ENCODE assay signal across 22 cellular contexts in genomic region chrX:53125506-53125905, GRCh38. TPM values are rescaled to one million over a fixed set of nuclear protein-coding genes. Genes with fewer than 3 reads are reported as not detected.
DNase-seq lines count a peak whose midpoint lies in the region; ATAC-seq, FAIRE-seq and TF ChIP-seq lines count a peak whose summit lies in the region.
"Had no signal": no experiment of that assay in that cellular context is flagged by ENCODE, and none has a peak within 500 bp of the region (broad histone marks: within the 10 kb centered on the region; RNA-seq: fewer than 3 reads in every experiment).

No MANE protein-coding gene starts in this region.

- no peak overlapping the region for H3K4me3 ChIP-seq in HepG2 (replicated peaks in 1 of 3; ENCODE audit: insufficient read depth in 1 of 3, low read depth in 2 of 3, low read length in 3 of 3)
- no peak overlapping the region for H3K4me3 ChIP-seq in right lobe of liver
- no peak overlapping the region for H3K4me3 ChIP-seq in astrocyte (ENCODE audit: insufficient read depth, low read depth, low read length)
- H3K4me3 ChIP-seq in fibroblast of villous mesenchyme (ENCODE audit: low read depth, low read length) = no peak overlapping the region
- H3K4me3 ChIP-seq in lower leg skin (ENCODE audit: low read depth, poor library complexity, severe bottlenecking) = no peak overlapping the region
- H3K4me3 ChIP-seq in hepatocyte = no peak overlapping the region
- H3K4me3 ChIP-seq: K562, MG63, SK-N-MC had no signal

- DNase-seq in HepG2 (ENCODE audit: low spot score) (no peak), right lobe of liver (no peak), astrocyte (ENCODE audit: low read depth) (no peak), fibroblast of villous mesenchyme (ENCODE audit: low read depth) (peak; percentile 17), lower leg skin (ENCODE audit: low spot score in 2 of 2) (no peak), islet precursor cell (no peak), anterior cingulate cortex (lab: John Stamatoyannopoulos, UW) (no peak), hepatocyte (ENCODE audit: low spot score) (no peak)
- DNase-seq: 8988T, MG63, NCI-H1092, NCI-H1436, NCI-H187 treated with DMSO at 0.1 percent for 48 hours, NCI-H2107, NCI-H446 treated with DMSO at 0.1 percent for 48 hours, NCI-H526 treated with DMSO at 0.1 percent for 48 hours, RPMI8226, SHP77 had no signal

- peak; percentile 23 for FAIRE-seq in HepG2 (lab: Jason Lieb, UNC)
- FAIRE-seq in astrocyte (lab: Jason Lieb, UNC) = peak; percentile 99
- FAIRE-seq: H1, K562 had no signal

- no peaks in the 10 kb centered on the region for H3K36me3 Mint-ChIP-seq in astrocyte (ENCODE audit: low read depth, unreplicated experiment)

- intact Hi-C loops in HepG2 (cut with micrococcal nuclease; ENCODE audit: unreplicated experiment) = no loop called here
- intact Hi-C loops in right lobe of liver (cut with DNase I) = no loop called here
- intact Hi-C loops in lower leg skin (cut with DNase I; ENCODE audit: low total_unique reads) = no loop called here

- no peak for TF ChIP-seq CTCF in HepG2 (CRISPR knock-in tag; IDR thresholded peaks at IDR 0.05)
- TF ChIP-seq CTCF in right lobe of liver (IDR thresholded peaks at IDR 0.05) = no peak
- no peak for TF ChIP-seq CTCF in astrocyte (IDR thresholded peaks at IDR 0.05; ENCODE audit: insufficient read depth, low read depth, low read length)
- TF ChIP-seq CTCF in fibroblast of villous mesenchyme (IDR thresholded peaks at IDR 0.05; ENCODE audit: insufficient read depth, low read depth, low read length) = no peak
- no peak for TF ChIP-seq CTCF in lower leg skin (IDR thresholded peaks at IDR 0.05)
- TF ChIP-seq CTCF in hepatocyte (IDR thresholded peaks at IDR 0.05; ENCODE audit: poor library complexity) = no peak

- H3K9me3 Mint-ChIP-seq in astrocyte (ENCODE audit: unreplicated experiment) = no peaks in the 10 kb centered on the region

- ATAC-seq in HepG2 (no peak), right lobe of liver (no peak)
- ATAC-seq: K562 had no signal

- no peaks in the 10 kb centered on the region for H3K4me1 ChIP-seq in HepG2 (ENCODE audit: insufficient read depth, low read length)
- H3K4me1 ChIP-seq in right lobe of liver = no peaks in the 10 kb centered on the region
- no peaks in the 10 kb centered on the region for H3K4me1 ChIP-seq in astrocyte (ENCODE audit: insufficient read depth, low read length)
- H3K4me1 ChIP-seq in hepatocyte (ENCODE audit: insufficient read depth) = no peaks in the 10 kb centered on the region

- no peak overlapping the region for H3K4me3 Mint-ChIP-seq in astrocyte (ENCODE audit: unreplicated experiment)

- no peaks in the 10 kb centered on the region for H3K27me3 Mint-ChIP-seq in astrocyte (ENCODE audit: low read depth, unreplicated experiment)

- no peaks in the 10 kb centered on the region for H4K20me1 ChIP-seq in HepG2 (ENCODE audit: insufficient read depth, low read length)
- no peaks in the 10 kb centered on the region for H4K20me1 ChIP-seq in astrocyte (ENCODE audit: insufficient read depth, low read length)
- H4K20me1 ChIP-seq in hepatocyte (ENCODE audit: insufficient read depth, poor library complexity, severe bottlenecking) = no peaks in the 10 kb centered on the region

- in situ Hi-C loops in HepG2 (cut with HindIII; ENCODE audit: extremely low pct_ligation_motif_present, low pct_unique_long_range_greater_than_20kb) = no loop called here

- no peaks in the 10 kb centered on the region for H3K9me2 ChIP-seq in hepatocyte (replicated peaks; ENCODE audit: insufficient read depth)

- no peak for TF ChIP-seq POLR2A in HepG2 (IDR thresholded peaks at IDR 0.05; ENCODE audit: insufficient read depth in 1 of 2, low read depth in 2 of 2, low read length in 2 of 2)
- TF ChIP-seq POLR2A in right lobe of liver (IDR thresholded peaks at IDR 0.05) = no peak
- TF ChIP-seq POLR2A in lower leg skin (IDR thresholded peaks at IDR 0.05) = no peak

- TF ChIP-seq RAD21 in HepG2 (CRISPR knock-in tag; IDR thresholded peaks at IDR 0.05) = no peak

- H3K27ac ChIP-seq in HepG2 (ENCODE audit: extremely low read length, insufficient read depth, low read length) (no peak overlapping the region), right lobe of liver (no peak overlapping the region), astrocyte (ENCODE audit: low read depth, low read length) (no peak overlapping the region), hepatocyte (no peak overlapping the region)
- H3K27ac ChIP-seq: C4-2B, SK-N-MC had no signal

- H3K9me3 ChIP-seq in HepG2 (ENCODE audit: low read length) (no peaks in the 10 kb centered on the region), right lobe of liver (no peaks in the 10 kb centered on the region), astrocyte (ENCODE audit: insufficient read depth, low read depth, low read length) (no peaks in the 10 kb centered on the region), hepatocyte (ENCODE audit: low read depth) (peaks cover 6% of the 10 kb centered on the region)
- H3K9me3 ChIP-seq: MG63 had no signal

- no peaks in the 10 kb centered on the region for H3K36me3 ChIP-seq in HepG2 (replicated peaks in 1 of 2; ENCODE audit: control insufficient read depth in 1 of 2, insufficient read depth in 2 of 2, low read length in 2 of 2)
- H3K36me3 ChIP-seq in right lobe of liver = no peaks in the 10 kb centered on the region
- H3K36me3 ChIP-seq in astrocyte (ENCODE audit: insufficient read depth, low read length) = no peaks in the 10 kb centered on the region
- H3K36me3 ChIP-seq in hepatocyte (replicated peaks; ENCODE audit: insufficient read depth, low read depth) = no peaks in the 10 kb centered on the region
- H3K36me3 ChIP-seq: MG63 had no signal

- no peak overlapping the region for H3K9ac ChIP-seq in HepG2 (ENCODE audit: insufficient read depth, low read depth, low read length)
- H3K9ac ChIP-seq in astrocyte (ENCODE audit: low read length) = no peak overlapping the region

- BruUV-seq in HepG2 (replicated peaks; lab: Mats Ljungman, UMichigan) = no TSS peak

- no peak overlapping the region for H3K4me2 ChIP-seq in HepG2 (ENCODE audit: low read depth, low read length)
- no peak overlapping the region for H3K4me2 ChIP-seq in astrocyte (ENCODE audit: low read length)
- no peak overlapping the region for H3K4me2 ChIP-seq in hepatocyte

- no peaks in the 10 kb centered on the region for H3K4me1 Mint-ChIP-seq in astrocyte (ENCODE audit: low read depth, unreplicated experiment)

- H3K79me2 ChIP-seq in HepG2 (ENCODE audit: insufficient read depth, low read length) (no peaks in the 10 kb centered on the region), astrocyte (ENCODE audit: insufficient read depth, low read length) (no peaks in the 10 kb centered on the region), hepatocyte (no peaks in the 10 kb centered on the region)

- H2AFZ ChIP-seq in HepG2 (ENCODE audit: low read length) (no peak overlapping the region), astrocyte (ENCODE audit: low read depth, low read length) (no peak overlapping the region), hepatocyte (no peak overlapping the region)

- TF ChIP-seq EP300 in HepG2 (IDR thresholded peaks at IDR 0.05; ENCODE audit: low read depth in 2 of 2, low read length in 2 of 2) (no peak), HepG2 (CRISPR knock-in tag; IDR thresholded peaks at IDR 0.05; ENCODE audit: borderline replicate concordance) (no peak)

- H3K27ac Mint-ChIP-seq in astrocyte (ENCODE audit: unreplicated experiment) = no peak overlapping the region

- CTCF ChIA-PET in HepG2 (lab: Yijun Ruan, JAX; ENCODE audit: low intra/inter-chr PET ratio, low total read pairs) = no interaction called here

- POLR2A ChIA-PET in HepG2 (lab: Yijun Ruan, JAX) = no interaction called here

- H3K27me3 ChIP-seq in HepG2 (ENCODE audit: control insufficient read depth in 1 of 2, insufficient read depth in 2 of 2, low read length in 2 of 2) = no peaks in the 10 kb centered on the region
- no peaks in the 10 kb centered on the region for H3K27me3 ChIP-seq in right lobe of liver
- no peaks in the 10 kb centered on the region for H3K27me3 ChIP-seq in astrocyte (ENCODE audit: insufficient read depth, low read length)
- no peaks in the 10 kb centered on the region for H3K27me3 ChIP-seq in hepatocyte
- H3K27me3 ChIP-seq: MG63 had no signal

RNA-seq across cellular contexts. Expression of gene KANTR, which starts 31.6 kb away (rescaled TPM):
- 3.5 and 4.4 TPM in 2 replicates for total RNA-seq in HepG2 (2016; rRNA removed; fragmentation: Illumina TruSeq; extraction: Trizol)
- 1.1 and 1.2 TPM in 2 replicates for total RNA-seq in HepG2 (2016; cell fraction: cytosol; rRNA removed; fragmentation: Illumina TruSeq; extraction: Trizol; ENCODE audit: low read depth)
- total RNA-seq in HepG2 (2016; cell fraction: insoluble cytoplasmic fraction; rRNA removed; fragmentation: Illumina TruSeq; extraction: Trizol) = 3.7 and 3.9 TPM in 2 replicates
- 2.1 and 2.9 TPM in 2 replicates for total RNA-seq in HepG2 (2016; cell fraction: membrane; rRNA removed; fragmentation: Illumina TruSeq; extraction: Trizol)
- 12.0 and 14.8 TPM in 2 replicates for total RNA-seq in HepG2 (2016; cell fraction: nucleus; rRNA removed; fragmentation: Illumina TruSeq; extraction: Trizol)
- 7.1 and 9.0 TPM in 2 replicates for polyA plus RNA-seq in HepG2 (2011; rRNA removed)
- 1.7 and 2.0 TPM in 2 replicates for polyA plus RNA-seq in HepG2 (2011; cell fraction: cytosol; rRNA removed)
- polyA plus RNA-seq in HepG2 (2011; cell fraction: nucleus; rRNA removed) = 16.4 and 17.3 TPM in 2 replicates
- polyA plus RNA-seq in HepG2 (2012) = 4.1 and 4.2 TPM in 2 replicates
- polyA plus RNA-seq in HepG2 (2016; cell fraction: cytosol; fragmentation: Illumina TruSeq; extraction: Trizol; ENCODE audit: low read depth) = 0.36 TPM in 2 replicates
- polyA plus RNA-seq in HepG2 (2016; cell fraction: insoluble cytoplasmic fraction; fragmentation: Illumina TruSeq; extraction: Trizol; ENCODE audit: low read depth) = 2.2 and 2.4 TPM in 2 replicates
- polyA plus RNA-seq in HepG2 (2016; cell fraction: membrane; fragmentation: Illumina TruSeq; extraction: Trizol; ENCODE audit: low read depth) = 0.77 and 1.0 TPM in 2 replicates
- polyA plus RNA-seq in HepG2 (2016; cell fraction: nucleus; fragmentation: Illumina TruSeq; extraction: Trizol; ENCODE audit: insufficient read depth, low read depth) = 19.9 and 23.7 TPM in 2 replicates
- 51.5 and 84.3 TPM in 2 replicates for polyA minus RNA-seq in HepG2 (2011; rRNA and poly(A)+ RNA removed; ENCODE audit: low replicate concordance)
- polyA minus RNA-seq in HepG2 (2011; cell fraction: cytosol; rRNA and poly(A)+ RNA removed) = 7.2 and 7.3 TPM in 2 replicates
- 40.8 TPM in 2 replicates for polyA minus RNA-seq in HepG2 (2011; cell fraction: nucleus; rRNA and poly(A)+ RNA removed)
- total RNA-seq in right lobe of liver = 1 to 10 TPM; 2.2 to 6.1 (median 4.0) TPM
- total RNA-seq in astrocyte = 5.9 and 6.8 TPM in 2 replicates
- 8.6 and 11.0 TPM in 2 replicates for total RNA-seq in fibroblast of villous mesenchyme
- 10 to 100 TPM; 12.5 to 28.1 (median 21.8) TPM for total RNA-seq in lower leg skin
- total RNA-seq in hepatocyte = 7.1 and 12.5 TPM in 2 replicates
- 4.0 and 4.8 TPM in 2 replicates for polyA plus RNA-seq in hepatocyte

RNA-seq across cellular contexts. Expression of gene TSPYL2, which starts 43.3 kb away (rescaled TPM):
- total RNA-seq in HepG2 (2016; rRNA removed; fragmentation: Illumina TruSeq; extraction: Trizol) = 6.5 and 10.1 TPM in 2 replicates
- total RNA-seq in HepG2 (2016; cell fraction: cytosol; rRNA removed; fragmentation: Illumina TruSeq; extraction: Trizol; ENCODE audit: low read depth) = 0.30 and 1.1 TPM in 2 replicates
- total RNA-seq in HepG2 (2016; cell fraction: insoluble cytoplasmic fraction; rRNA removed; fragmentation: Illumina TruSeq; extraction: Trizol) = 5.9 and 12.2 TPM in 2 replicates
- total RNA-seq in HepG2 (2016; cell fraction: membrane; rRNA removed; fragmentation: Illumina TruSeq; extraction: Trizol) = 1.2 and 1.4 TPM in 2 replicates
- total RNA-seq in HepG2 (2016; cell fraction: nucleus; rRNA removed; fragmentation: Illumina TruSeq; extraction: Trizol) = 8.1 and 11.4 TPM in 2 replicates
- 13.8 and 15.5 TPM in 2 replicates for polyA plus RNA-seq in HepG2 (2011; rRNA removed)
- polyA plus RNA-seq in HepG2 (2011; cell fraction: cytosol; rRNA removed) = 4.6 and 5.5 TPM in 2 replicates
- polyA plus RNA-seq in HepG2 (2011; cell fraction: nucleus; rRNA removed) = 46.8 and 58.1 TPM in 2 replicates
- 15.4 and 16.4 TPM in 2 replicates for polyA plus RNA-seq in HepG2 (2012)
- 0.92 and 1.1 TPM in 2 replicates for polyA plus RNA-seq in HepG2 (2016; cell fraction: cytosol; fragmentation: Illumina TruSeq; extraction: Trizol; ENCODE audit: low read depth)
- 8.2 and 8.8 TPM in 2 replicates for polyA plus RNA-seq in HepG2 (2016; cell fraction: insoluble cytoplasmic fraction; fragmentation: Illumina TruSeq; extraction: Trizol; ENCODE audit: low read depth)
- 1.5 and 1.7 TPM in 2 replicates for polyA plus RNA-seq in HepG2 (2016; cell fraction: membrane; fragmentation: Illumina TruSeq; extraction: Trizol; ENCODE audit: low read depth)
- 39.7 and 44.6 TPM in 2 replicates for polyA plus RNA-seq in HepG2 (2016; cell fraction: nucleus; fragmentation: Illumina TruSeq; extraction: Trizol; ENCODE audit: insufficient read depth, low read depth)
- polyA minus RNA-seq in HepG2 (2011; rRNA and poly(A)+ RNA removed; ENCODE audit: low replicate concordance) = 2.5 and 8.4 TPM in 2 replicates
- polyA minus RNA-seq in HepG2 (2011; cell fraction: cytosol; rRNA and poly(A)+ RNA removed) = 4.8 and 5.0 TPM in 2 replicates
- polyA minus RNA-seq in HepG2 (2011; cell fraction: nucleus; rRNA and poly(A)+ RNA removed) = 8.6 and 10.9 TPM in 2 replicates
- total RNA-seq in right lobe of liver = 1 to 10 TPM; 2.8 to 8.8 (median 4.9) TPM
- 30.7 and 31.5 TPM in 2 replicates for total RNA-seq in astrocyte
- 11.9 and 13.0 TPM in 2 replicates for total RNA-seq in fibroblast of villous mesenchyme
- total RNA-seq in lower leg skin = 10 to 100 TPM; 23.4 to 52.1 (median 36.5) TPM
- 33.5 and 38.2 TPM in 2 replicates for total RNA-seq in hepatocyte
- 78.6 and 110 TPM in 2 replicates for polyA plus RNA-seq in hepatocyte
